In the genomic region with DNA sequence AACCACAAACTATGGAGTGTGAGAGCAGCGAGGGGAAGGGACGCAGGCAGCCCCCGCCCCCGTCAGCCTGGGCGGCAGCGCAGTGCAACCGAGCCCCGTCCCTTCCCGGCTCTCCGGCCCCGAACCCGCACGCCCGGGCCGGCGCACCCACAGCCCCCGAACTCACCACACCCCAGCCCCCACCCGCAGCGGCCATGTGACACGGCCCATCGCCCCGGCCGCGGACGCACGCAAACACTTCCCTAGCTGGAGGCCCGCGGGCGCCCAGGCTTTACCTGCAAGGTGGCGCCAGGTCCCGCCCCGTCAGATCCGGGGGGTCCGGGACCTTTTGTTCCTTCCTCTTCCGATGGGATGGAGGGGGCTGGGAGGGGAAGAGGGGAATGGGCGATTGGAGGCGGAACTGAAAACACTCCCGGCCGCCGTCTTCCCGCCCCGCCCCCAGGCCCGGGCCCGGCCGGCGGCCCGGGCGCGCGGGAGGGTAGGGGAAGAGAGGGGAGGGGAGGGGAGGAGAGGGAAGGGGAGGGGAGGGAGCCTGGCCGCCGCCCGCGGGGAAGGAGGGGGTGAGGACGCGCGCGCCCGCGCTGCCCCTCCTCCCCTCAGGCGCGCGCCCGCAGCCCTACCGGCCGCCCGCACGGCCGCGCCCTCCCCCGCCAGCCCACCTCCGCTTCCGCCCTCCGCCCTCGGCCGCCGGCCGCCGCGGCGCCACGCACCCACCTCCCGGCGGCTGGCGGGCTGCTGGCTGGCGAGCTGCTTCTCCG, we compare ENCODE assay signal across 8 cellular contexts. TPM values are rescaled to one million over a fixed set of nuclear protein-coding genes. Genes with fewer than 3 reads are reported as not detected.
DNase-seq lines count a peak whose midpoint lies in the region; ATAC-seq and TF ChIP-seq lines count a peak whose summit lies in the region.

A gene (minus strand): TSS at position 574 of the 758 bp plus-strand sequence. CDS start 33,903 bp downstream, outside the sequence.

- H3K9me3 Mint-ChIP-seq in GM23338: no peaks in the 10 kb centered on the region
- no peaks in the 10 kb centered on the region for H3K9me3 Mint-ChIP-seq in activated naive CD8-positive, alpha-beta T cell (ENCODE audit: low read depth)

- H3K4me1 ChIP-seq in GM23338 (ENCODE audit: insufficient read depth) (peaks cover 49% of the 10 kb centered on the region), parathyroid adenoma (peaks cover 13% of the 10 kb centered on the region), thyroid gland (peaks cover 40 to 41% of the 10 kb centered on the region in 2 donors)

- peaks cover 7% of the 10 kb centered on the region; the same call in 1 of the 2 replicates for H3F3A ChIP-seq in GM23338 (replicated peaks; ENCODE audit: low read depth)

- H3K27ac Mint-ChIP-seq in GM23338: peak within 1 kb of the TSS; percentile 96
- peak within 1 kb of the TSS; percentile 95 for H3K27ac Mint-ChIP-seq in activated naive CD8-positive, alpha-beta T cell

- intact Hi-C loops in Right ventricle myocardium inferior (cut with DNase I): loop anchor here (5.0 kb wide), 1 partner anchor 72 kb away; no protein-coding TSS in a partner anchor
- intact Hi-C loops in thyroid gland (cut with DNase I): loop anchor here (10.0 kb wide), 1 partner anchor 115 kb away; no protein-coding TSS in a partner anchor

- H3K79me2 ChIP-seq in GM23338 (replicated peaks; ENCODE audit: insufficient read depth) (peaks cover 46% of the 10 kb centered on the region), parathyroid adenoma (peaks cover 22% of the 10 kb centered on the region)

- DNase-seq in ELF-1 (ENCODE audit: low read depth, low spot score) (peak; percentile 94), GM23338 (ENCODE audit: low spot score) (peak; percentile 93), LNCaP clone FGC (ENCODE audit: low read depth) (peak; percentile 37), SKM-1 (lab: John Stamatoyannopoulos, UW; ENCODE audit: unreplicated experiment) (peak; percentile 73), Right ventricle myocardium inferior (ENCODE audit: missing footprints) (peak; percentile 93), thyroid gland (peak; percentile 89 to 92)

- H3K27me3 ChIP-seq in GM23338 (ENCODE audit: insufficient read depth) (no peaks in the 10 kb centered on the region), parathyroid adenoma (ENCODE audit: control insufficient read depth, insufficient read depth, low read length) (no peaks in the 10 kb centered on the region), thyroid gland (no peaks in the 10 kb centered on the region)

- peak in 1 of 2 experiments; percentile 10; a peak in 1 of 4 replicates for TF ChIP-seq CTCF in GM23338 (conservative IDR thresholded peaks at IDR 0.05; ENCODE audit: low read depth in 2 of 2)
- TF ChIP-seq CTCF in LNCaP clone FGC (IDR thresholded peaks at IDR 0.05; ENCODE audit: control insufficient read depth, extremely low read depth, insufficient read depth): no peak
- no peak for TF ChIP-seq CTCF in parathyroid adenoma (IDR thresholded peaks at IDR 0.05)
- no peak for TF ChIP-seq CTCF in thyroid gland (IDR thresholded peaks at IDR 0.05)

- H3K4me2 ChIP-seq in GM23338 (peak within 1 kb of the TSS; percentile 78), parathyroid adenoma (ENCODE audit: low read length) (peak within 1 kb of the TSS; percentile 87)

- H3K9me3 ChIP-seq in parathyroid adenoma (ENCODE audit: control insufficient read depth, low read length) (no peaks in the 10 kb centered on the region), thyroid gland (no peaks in the 10 kb centered on the region)

- no peaks in the 10 kb centered on the region; the same call in 2 of the 3 replicates for H3K36me3 Mint-ChIP-seq in GM23338 (ENCODE audit: low read depth)
- H3K36me3 Mint-ChIP-seq in activated naive CD8-positive, alpha-beta T cell: peaks cover 3% of the 10 kb centered on the region

- H3K9ac ChIP-seq in parathyroid adenoma: peak within 1 kb of the TSS; percentile 82

- TF ChIP-seq POLR2A in thyroid gland (IDR thresholded peaks at IDR 0.05): peak in 1 of 2 donors; percentile 39

- H3K4me3 Mint-ChIP-seq in GM23338: peak within 1 kb of the TSS; percentile 95
- H3K4me3 Mint-ChIP-seq in activated naive CD8-positive, alpha-beta T cell: peak within 1 kb of the TSS; percentile 96

- H3K27ac ChIP-seq in GM23338 (ENCODE audit: low read depth) (peak within 1 kb of the TSS; percentile 94), parathyroid adenoma (peak within 1 kb of the TSS; percentile 87), thyroid gland (peak within 1 kb of the TSS; percentile 76 to 97 (median 94))

- no peaks in the 10 kb centered on the region for H3K36me3 ChIP-seq in GM23338 (ENCODE audit: insufficient read depth)
- H3K36me3 ChIP-seq in parathyroid adenoma (ENCODE audit: control insufficient read depth, insufficient read depth, low read length): no peaks in the 10 kb centered on the region
- H3K36me3 ChIP-seq in thyroid gland: no peaks in the 10 kb centered on the region

- H3K9me2 ChIP-seq in GM23338 (ENCODE audit: insufficient read depth): no peaks in the 10 kb centered on the region

- peak within 1 kb of the TSS; percentile 82 for H3K4me3 ChIP-seq in GM23338
- H3K4me3 ChIP-seq in LNCaP clone FGC (ENCODE audit: low read depth, low read length): peak within 1 kb of the TSS; percentile 81
- peak within 1 kb of the TSS; percentile 95 for H3K4me3 ChIP-seq in parathyroid adenoma (ENCODE audit: low read depth, low read length)
- peak within 1 kb of the TSS; percentile 69 to 89 (median 79) for H3K4me3 ChIP-seq in thyroid gland (replicated peaks in 1 of 3)

- whole genome bisulfite sequencing in thyroid gland, 2 donors: 0 to 1% methylated on average over 21 to 28 of the region's 87 CpGs

- no peaks in the 10 kb centered on the region for H3K27me3 Mint-ChIP-seq in GM23338 (ENCODE audit: insufficient read depth, low read depth, poor library complexity)
- H3K27me3 Mint-ChIP-seq in activated naive CD8-positive, alpha-beta T cell: no peaks in the 10 kb centered on the region

- H2AFZ ChIP-seq in GM23338: peak within 1 kb of the TSS; percentile 44; the same call in 1 of the 2 replicates
- H2AFZ ChIP-seq in parathyroid adenoma: peak within 1 kb of the TSS; percentile 98

- peaks cover 46% of the 10 kb centered on the region for H3K4me1 Mint-ChIP-seq in GM23338
- peaks cover 50% of the 10 kb centered on the region for H3K4me1 Mint-ChIP-seq in activated naive CD8-positive, alpha-beta T cell (ENCODE audit: low read depth)

- ATAC-seq in GM23338 (peak; percentile 49), Right ventricle myocardium inferior (peak; percentile 79)

- peaks cover 24% of the 10 kb centered on the region for H4K20me1 ChIP-seq in GM23338 (replicated peaks; ENCODE audit: insufficient read depth)

TF ChIP-seq in GM23338, 12 proteins besides CTCF, POLR2A, EP300 and RAD21:
- TF ChIP-seq, protein P1, sequence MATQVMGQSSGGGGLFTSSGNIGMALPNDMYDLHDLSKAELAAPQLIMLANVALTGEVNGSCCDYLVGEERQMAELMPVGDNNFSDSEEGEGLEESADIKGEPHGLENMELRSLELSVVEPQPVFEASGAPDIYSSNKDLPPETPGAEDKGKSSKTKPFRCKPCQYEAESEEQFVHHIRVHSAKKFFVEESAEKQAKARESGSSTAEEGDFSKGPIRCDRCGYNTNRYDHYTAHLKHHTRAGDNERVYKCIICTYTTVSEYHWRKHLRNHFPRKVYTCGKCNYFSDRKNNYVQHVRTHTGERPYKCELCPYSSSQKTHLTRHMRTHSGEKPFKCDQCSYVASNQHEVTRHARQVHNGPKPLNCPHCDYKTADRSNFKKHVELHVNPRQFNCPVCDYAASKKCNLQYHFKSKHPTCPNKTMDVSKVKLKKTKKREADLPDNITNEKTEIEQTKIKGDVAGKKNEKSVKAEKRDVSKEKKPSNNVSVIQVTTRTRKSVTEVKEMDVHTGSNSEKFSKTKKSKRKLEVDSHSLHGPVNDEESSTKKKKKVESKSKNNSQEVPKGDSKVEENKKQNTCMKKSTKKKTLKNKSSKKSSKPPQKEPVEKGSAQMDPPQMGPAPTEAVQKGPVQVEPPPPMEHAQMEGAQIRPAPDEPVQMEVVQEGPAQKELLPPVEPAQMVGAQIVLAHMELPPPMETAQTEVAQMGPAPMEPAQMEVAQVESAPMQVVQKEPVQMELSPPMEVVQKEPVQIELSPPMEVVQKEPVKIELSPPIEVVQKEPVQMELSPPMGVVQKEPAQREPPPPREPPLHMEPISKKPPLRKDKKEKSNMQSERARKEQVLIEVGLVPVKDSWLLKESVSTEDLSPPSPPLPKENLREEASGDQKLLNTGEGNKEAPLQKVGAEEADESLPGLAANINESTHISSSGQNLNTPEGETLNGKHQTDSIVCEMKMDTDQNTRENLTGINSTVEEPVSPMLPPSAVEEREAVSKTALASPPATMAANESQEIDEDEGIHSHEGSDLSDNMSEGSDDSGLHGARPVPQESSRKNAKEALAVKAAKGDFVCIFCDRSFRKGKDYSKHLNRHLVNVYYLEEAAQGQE (IDR thresholded peaks at IDR 0.05; ENCODE audit: unreplicated experiment): no peak
- TF ChIP-seq POLR2AphosphoS5 (IDR thresholded peaks at IDR 0.05; ENCODE audit: low read depth) (peak; percentile 86), CREB1 (CRISPR knock-in tag; IDR thresholded peaks at IDR 0.05; ENCODE audit: low read depth) (0 out of 2 replicates have a peak, but pooled peaks have one; percentile 27), NANOG (IDR thresholded peaks at IDR 0.05; ENCODE audit: borderline replicate concordance) (0 out of 2 replicates have a peak, but pooled peaks have one; percentile 26), ZNF331 (CRISPR knock-in tag; IDR thresholded peaks at IDR 0.05; ENCODE audit: low read depth) (no peak)
- TF ChIP-seq, protein P2, sequence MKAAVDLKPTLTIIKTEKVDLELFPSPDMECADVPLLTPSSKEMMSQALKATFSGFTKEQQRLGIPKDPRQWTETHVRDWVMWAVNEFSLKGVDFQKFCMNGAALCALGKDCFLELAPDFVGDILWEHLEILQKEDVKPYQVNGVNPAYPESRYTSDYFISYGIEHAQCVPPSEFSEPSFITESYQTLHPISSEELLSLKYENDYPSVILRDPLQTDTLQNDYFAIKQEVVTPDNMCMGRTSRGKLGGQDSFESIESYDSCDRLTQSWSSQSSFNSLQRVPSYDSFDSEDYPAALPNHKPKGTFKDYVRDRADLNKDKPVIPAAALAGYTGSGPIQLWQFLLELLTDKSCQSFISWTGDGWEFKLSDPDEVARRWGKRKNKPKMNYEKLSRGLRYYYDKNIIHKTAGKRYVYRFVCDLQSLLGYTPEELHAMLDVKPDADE (IDR thresholded peaks at IDR 0.05): 0 out of 2 replicates have a peak, but pooled peaks have one; percentile 24

RNA-seq across cellular contexts. Expression of the gene that starts here (rescaled TPM):
- 87.1 and 90.7 TPM in 2 replicates for total RNA-seq in GM23338 (2014; rRNA removed; shearing (Covaris generic))
- 28.2 and 30.9 TPM in 2 replicates for polyA plus RNA-seq in GM23338 (2016; fragmentation: Nextera tagmentation; extraction: Ambion mirVana)
- 80.2 TPM for total RNA-seq in Right ventricle myocardium inferior
- total RNA-seq in thyroid gland: 100 to 1,000 TPM in 3 of 4 donors, 10 to 100 TPM in 1; 91.1 to 157 (median 129) TPM

Comparison
In these comparisons a context has a peak if more than half of its experiments do, and no peak if none do; other contexts are left out.
1. Peak in every context shown above with its lines: DNase-seq, ATAC-seq, H3K4me3 ChIP-seq and H3K27ac ChIP-seq.
2. DNase-seq: peak in every context shown above with its lines; median percentile 94 in ELF-1; 93 in GM23338; 93 in Right ventricle myocardium inferior; 90 in thyroid gland; 73 in SKM-1; 37 in LNCaP clone FGC.